In genomic region chr6:29942275-29943052, GRCh38 we compare ENCODE assay signal across 8 cellular contexts. TPM values are rescaled to one million over a fixed set of nuclear protein-coding genes. Genes with fewer than 3 reads are reported as not detected.
DNase-seq lines count a peak whose midpoint lies in the region; ATAC-seq, FAIRE-seq and TF ChIP-seq lines count a peak whose summit lies in the region.

HLA-A (plus strand) TSS chr6:29942532; CDS start chr6:29942554, 22 bp downstream.

- H3K27ac ChIP-seq in rectal smooth muscle tissue (ENCODE audit: low read depth, low read length) (peak within 1 kb of the TSS; percentile 78), vagina (peak within 1 kb of the TSS; percentile 84)

- H3K27me3 ChIP-seq in rectal smooth muscle tissue (ENCODE audit: control insufficient read depth, insufficient read depth, low read length) (no peaks in the 10 kb centered on the region), vagina (no peaks in the 10 kb centered on the region)

- in situ Hi-C loops in astrocyte of the cerebellum (cut with HindIII; ENCODE audit: low sequenced_read_pairs) = no loop called here

- peak in 1 of 2 donors; percentile 93 for TF ChIP-seq POLR2A in vagina (IDR thresholded peaks at IDR 0.05)

- peak within 1 kb of the TSS; percentile 68 for H3K9ac ChIP-seq in rectal smooth muscle tissue (ENCODE audit: low read length)

- peaks cover 7% of the 10 kb centered on the region for H3K36me3 ChIP-seq in rectal smooth muscle tissue (ENCODE audit: control insufficient read depth, insufficient read depth, low read length)
- H3K36me3 ChIP-seq in vagina = no peaks in the 10 kb centered on the region

- peaks cover 3% of the 10 kb centered on the region for H3K4me1 ChIP-seq in rectal smooth muscle tissue (ENCODE audit: control insufficient read depth, insufficient read depth, low read length)
- peaks cover 9% of the 10 kb centered on the region for H3K4me1 ChIP-seq in vagina

- intact Hi-C loops in vagina (cut with DNase I) = no loop called here

- ATAC-seq in HG02973 (IDR thresholded peaks at IDR 0.05; ENCODE audit: unreplicated experiment) = peak; percentile 86

- H3K4me3 ChIP-seq in astrocyte of the cerebellum (ENCODE audit: low read depth, low read length) (peak within 1 kb of the TSS; percentile 70), rectal smooth muscle tissue (ENCODE audit: low read length) (peak within 1 kb of the TSS; percentile 52), vagina (peak within 1 kb of the TSS; percentile 50 to 62)

- TF ChIP-seq CTCF in astrocyte of the cerebellum (IDR thresholded peaks at IDR 0.05; ENCODE audit: low read depth, low read length, missing control alignments) (no peak), vagina (IDR thresholded peaks at IDR 0.05) (no peak)

- DNase-seq in GM18507 (ENCODE audit: extremely low spot score, insufficient read length, low read depth) (peak; percentile 92), NCI-H2029 (lab: John Stamatoyannopoulos, UW) (peak; percentile 85), T-helper 9 cell (peak; percentile 90), astrocyte of the cerebellum (ENCODE audit: low read depth) (peak; percentile 84), hepatic stellate cell (ENCODE audit: low spot score) (peak; percentile 93), vagina (ENCODE audit: extremely low spot score in 2 of 2) (peak in 1 of 2 donors; percentile 99)

- H3K9me3 ChIP-seq in vagina = no peaks in the 10 kb centered on the region

- peak; percentile 97 for FAIRE-seq in GM18507 (lab: Jason Lieb, UNC)

RNA-seq across cellular contexts. Expression of gene HLA-A, which starts in this region (rescaled TPM):
- total RNA-seq in vagina = 691 TPM
